14 cellular contexts compared by ENCODE assay signal in the genomic region with DNA sequence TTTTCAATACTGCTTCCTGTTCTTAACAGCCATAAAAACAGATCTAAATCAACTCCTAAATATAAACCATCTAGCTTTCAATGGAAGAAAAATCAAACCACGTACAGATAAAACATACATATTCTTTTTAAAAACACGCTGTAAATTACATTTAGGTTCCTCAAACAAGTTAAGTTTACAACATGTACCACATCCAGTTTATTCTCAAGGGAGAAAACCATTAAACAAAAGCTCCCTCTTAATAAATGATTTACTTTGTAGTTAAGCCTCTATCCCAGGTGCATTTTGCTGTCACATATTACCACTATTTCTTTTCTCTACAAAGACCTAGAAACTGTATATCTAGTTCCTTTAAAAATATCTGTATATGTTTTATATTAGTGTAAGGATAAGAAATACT. TPM values are rescaled to one million over a fixed set of nuclear protein-coding genes. Genes with fewer than 3 reads are reported as not detected.
DNase-seq lines count a peak whose midpoint lies in the region; ATAC-seq, FAIRE-seq and TF ChIP-seq lines count a peak whose summit lies in the region.
"Had no signal": no experiment of that assay in that cellular context is flagged by ENCODE, and none has a peak within 500 bp of the region (broad histone marks: within the 10 kb centered on the region; RNA-seq: fewer than 3 reads in every experiment).

No MANE protein-coding gene starts in this region.

- H3K4me2 ChIP-seq in A549: peak overlapping the region; percentile 90
- H3K4me2 ChIP-seq: KMS-11 had no signal

- TF ChIP-seq EP300 in A549 (IDR thresholded peaks at IDR 0.05): no peak

- peak overlapping the region in 1 of 2 experiments; percentile 19; a peak in 2 of 6 replicates for H3K27ac ChIP-seq in A549
- peak overlapping the region in 1 of 2 donors; percentile 50 for H3K27ac ChIP-seq in liver (ENCODE audit: low read depth in 1 of 2, low read length in 2 of 2)
- H3K27ac ChIP-seq in right cardiac atrium (ENCODE audit: low read length): no peak overlapping the region
- H3K27ac ChIP-seq: C4-2B, KMS-11, tibial artery had no signal

- 7% methylated on average over 2 of the region's 2 CpGs for WGBS in A549 (ENCODE audit: missing lambda C conversion rate)
- WGBS in liver: 6% methylated on average over 2 of the region's 2 CpGs
- WGBS in right cardiac atrium: 39% methylated on average over 2 of the region's 2 CpGs

- POLR2A ChIA-PET in A549 (lab: Yijun Ruan, JAX): no interaction called here
- POLR2A ChIA-PET in activated CD8-positive, alpha-beta T cell treated with anti-CD3 and anti-CD28 coated beads, Interleukin-2, amount 10 ng/mL, durations not matched to agents 7 days and 5 days (lab: Charles Lee): no interaction called here

- peaks cover 0 to 2% (median 0%) of the 10 kb centered on the region in 4 donors for H3K36me3 ChIP-seq in liver (ENCODE audit: control insufficient read depth in 4 of 4, insufficient read depth in 3 of 4, low read depth in 1 of 4, low read length in 3 of 4)
- H3K36me3 ChIP-seq: tibial artery had no signal

- H3K27me3 ChIP-seq in liver (ENCODE audit: control insufficient read depth in 4 of 4, insufficient read depth in 4 of 4, low read length in 3 of 4) (no peaks in the 10 kb centered on the region), right cardiac atrium (ENCODE audit: control insufficient read depth, insufficient read depth) (no peaks in the 10 kb centered on the region)
- H3K27me3 ChIP-seq: tibial artery had no signal

- TF ChIP-seq CTCF in A549 (IDR thresholded peaks at IDR 0.05): no peak
- TF ChIP-seq CTCF in liver (IDR thresholded peaks at IDR 0.05; ENCODE audit: low read depth, low read length, missing input control): no peak
- no peak for TF ChIP-seq CTCF in D721Med (IDR thresholded peaks at IDR 0.05; ENCODE audit: insufficient read depth, missing control alignments)

- H3K36me3 Mint-ChIP-seq in activated CD8-positive, alpha-beta T cell treated with anti-CD3 and anti-CD28 coated beads, Interleukin-2, amount 10 ng/mL, durations not matched to agents 7 days and 5 days (ENCODE audit: low read depth): peaks cover 7% of the 10 kb centered on the region

- H3K4me3 ChIP-seq in A549 (peak overlapping the region; percentile 89; the same call in 1 of the 3 replicates), GM08714 (ENCODE audit: low read length) (peak overlapping the region; percentile 20; the same call in 1 of the 2 replicates), liver (ENCODE audit: low read depth in 1 of 3, low read length in 3 of 3) (peak overlapping the region in 2 of 3 donors; percentile 32 to 44), right cardiac atrium (ENCODE audit: low read length) (no peak overlapping the region)
- H3K4me3 ChIP-seq: tibial artery had no signal

- peak overlapping the region; percentile 47 to 78 for H3K9ac ChIP-seq in liver (ENCODE audit: low read depth in 1 of 2, low read length in 2 of 2)
- H3K9ac ChIP-seq: KMS-11 had no signal

- TF ChIP-seq POLR2A in A549 (IDR thresholded peaks at IDR 0.05; ENCODE audit: low read length): no peak

- TF ChIP-seq RAD21 in A549 (conservative IDR thresholded peaks at IDR 0.05 in 1 of 2, IDR thresholded peaks at IDR 0.05 in 1 of 2): no peak
- no peak for TF ChIP-seq RAD21 in liver (IDR thresholded peaks at IDR 0.05)

- DNase-seq in A549 (ENCODE audit: low read depth in 1 of 2, low spot score in 1 of 2) (no peak), GM03348 (ENCODE audit: low spot score) (no peak), D721Med (ENCODE audit: insufficient read length, low spot score) (no peak), NCI-H1048 (lab: John Stamatoyannopoulos, UW) (no peak), right cardiac atrium (no peak)
- DNase-seq in activated CD8-positive, alpha-beta T cell treated with anti-CD3 and anti-CD28 coated beads, Interleukin-2, amount 10 ng/mL, durations not matched to agents 7 days and 5 days: no peak
- DNase-seq: activated naive CD4-positive, alpha-beta T cell treated with anti-CD3 and anti-CD28 coated beads, Interleukin-2, amount 10 ng/mL, durations not matched to agents 7 days and 5 days; glutamatergic neuron; NCI-H2227 treated with DMSO at 0.1 percent for 48 hours; tibial artery had no signal

- H3K9me3 Mint-ChIP-seq in activated CD8-positive, alpha-beta T cell treated with anti-CD3 and anti-CD28 coated beads, Interleukin-2, amount 10 ng/mL, durations not matched to agents 7 days and 5 days (ENCODE audit: insufficient read depth): no peaks in the 10 kb centered on the region
- H3K9me3 Mint-ChIP-seq: activated naive CD4-positive, alpha-beta T cell treated with anti-CD3 and anti-CD28 coated beads, Interleukin-2, amount 10 ng/mL, durations not matched to agents 7 days and 5 days had no signal

- peak overlapping the region; percentile 4 for H3K4me3 Mint-ChIP-seq in activated CD8-positive, alpha-beta T cell treated with anti-CD3 and anti-CD28 coated beads, Interleukin-2, amount 10 ng/mL, durations not matched to agents 7 days and 5 days

- H3K27ac Mint-ChIP-seq in activated CD8-positive, alpha-beta T cell treated with anti-CD3 and anti-CD28 coated beads, Interleukin-2, amount 10 ng/mL, durations not matched to agents 7 days and 5 days: no peak overlapping the region
- H3K27ac Mint-ChIP-seq: activated naive CD4-positive, alpha-beta T cell treated with anti-CD3 and anti-CD28 coated beads, Interleukin-2, amount 10 ng/mL, durations not matched to agents 7 days and 5 days had no signal

- H3K27me3 Mint-ChIP-seq in activated CD8-positive, alpha-beta T cell treated with anti-CD3 and anti-CD28 coated beads, Interleukin-2, amount 10 ng/mL, durations not matched to agents 7 days and 5 days (ENCODE audit: low read depth): no peaks in the 10 kb centered on the region

- ATAC-seq in A549: no peak
- ATAC-seq in activated CD8-positive, alpha-beta T cell treated with anti-CD3 and anti-CD28 coated beads, Interleukin-2, amount 10 ng/mL, durations not matched to agents 7 days and 5 days: no peak
- no peak for ATAC-seq in right cardiac atrium

- H3K9me3 ChIP-seq in A549 (no peaks in the 10 kb centered on the region), liver (ENCODE audit: control insufficient read depth in 4 of 4, low read length in 3 of 4) (no peaks in the 10 kb centered on the region), right cardiac atrium (ENCODE audit: control insufficient read depth, low read length) (no peaks in the 10 kb centered on the region)
- H3K9me3 ChIP-seq: tibial artery had no signal

- H3K4me1 ChIP-seq in A549 (peaks cover 55% of the 10 kb centered on the region), liver (ENCODE audit: control insufficient read depth in 4 of 4, insufficient read depth in 4 of 4, low read length in 3 of 4) (peaks cover 6 to 35% (median 32%) of the 10 kb centered on the region in 4 donors), right cardiac atrium (ENCODE audit: control insufficient read depth, insufficient read depth, low read length) (no peaks in the 10 kb centered on the region)

- FAIRE-seq in A549 (lab: Jason Lieb, UNC) (no peak), D721Med (lab: Jason Lieb, UNC) (no peak)

- intact Hi-C loops in right cardiac atrium (cut with DNase I): no loop called here

- CTCF ChIA-PET in A549 (lab: Yijun Ruan, JAX): interaction anchor here (0.5 to 1.2 kb wide), 3 partner anchors 17 to 97 kb away, joined by 3 to 4 read pairs (median 4); no protein-coding TSS in a partner anchor
- CTCF ChIA-PET in activated CD8-positive, alpha-beta T cell treated with anti-CD3 and anti-CD28 coated beads, Interleukin-2, amount 10 ng/mL, durations not matched to agents 7 days and 5 days (lab: Charles Lee): interaction anchor here (1.0 to 6.2 kb wide), 4 partner anchors 8 to 282 kb away, joined by 3 to 28 read pairs (median 6); no protein-coding TSS in a partner anchor

- peaks cover 42% of the 10 kb centered on the region for H3K4me1 Mint-ChIP-seq in activated CD8-positive, alpha-beta T cell treated with anti-CD3 and anti-CD28 coated beads, Interleukin-2, amount 10 ng/mL, durations not matched to agents 7 days and 5 days (ENCODE audit: low read depth)

TF ChIP-seq in A549, 52 proteins besides CTCF, POLR2A, EP300 and RAD21:
- TF ChIP-seq EHMT2 (IDR thresholded peaks at IDR 0.05; ENCODE audit: low read depth): no peak
- no peak for TF ChIP-seq ZSCAN20 (CRISPR knock-in tag; IDR thresholded peaks at IDR 0.05)
- no peak for TF ChIP-seq MAFK (IDR thresholded peaks at IDR 0.05; ENCODE audit: partially characterized antibody)

TF ChIP-seq in liver, 16 proteins besides CTCF, POLR2A, EP300 and RAD21 (continues in another document):
- TF ChIP-seq HNF4G (IDR thresholded peaks at IDR 0.05): no peak

RNA-seq across cellular contexts. Expression of gene NUMB, which starts 3.1 kb away (rescaled TPM):
- 134 and 151 TPM in 2 replicates for polyA plus RNA-seq in A549 (2011; rRNA removed)
- polyA plus RNA-seq in A549 (2012; cell fraction: cytosol; rRNA removed): 53.2 and 62.9 TPM in 2 replicates
- polyA plus RNA-seq in A549 (2012; cell fraction: nucleus; rRNA removed): 91.2 and 105 TPM in 2 replicates
- 34.6 to 41.2 TPM (median 40.8 TPM) in 3 replicates for polyA plus RNA-seq in A549 (2017; fragmentation: RNase III; extraction: RNeasy Plus Mini Kit Qiagen cat#74134 plus additional on column Dnase treatment)
- 164 and 177 TPM in 2 replicates for polyA minus RNA-seq in A549 (2011; rRNA and poly(A)+ RNA removed)
- 10 to 100 TPM; 37.7 to 40.2 TPM for total RNA-seq in activated CD8-positive, alpha-beta T cell treated with anti-CD3 and anti-CD28 coated beads, Interleukin-2, amount 10 ng/mL, durations not matched to agents 7 days and 5 days
- 10 to 100 TPM; 21.2 to 45.8 TPM for total RNA-seq in liver
- 10 to 100 TPM; 23.2 to 28.9 TPM for polyA plus RNA-seq in liver
- 10 to 100 TPM; 40.8 to 50.0 (median 43.5) TPM for total RNA-seq in right cardiac atrium
- 21.1 TPM for polyA plus RNA-seq in right cardiac atrium

RNA-seq across cellular contexts. Expression of gene RIOX1, which starts 35.4 kb away (rescaled TPM):
- polyA plus RNA-seq in A549 (2011; rRNA removed) (11.4 and 11.9 TPM in 2 replicates), A549 (2017; fragmentation: RNase III; extraction: RNeasy Plus Mini Kit Qiagen cat#74134 plus additional on column Dnase treatment) (16.5 to 17.5 TPM (median 17.1 TPM) in 3 replicates), liver (1 to 10 TPM; 3.0 to 5.8 TPM), right cardiac atrium (7.3 TPM)
- 16.2 and 22.3 TPM in 2 replicates for polyA plus RNA-seq in A549 (2012; cell fraction: cytosol; rRNA removed)
- polyA plus RNA-seq in A549 (2012; cell fraction: nucleus; rRNA removed): 18.7 and 24.0 TPM in 2 replicates
- polyA minus RNA-seq in A549 (2011; rRNA and poly(A)+ RNA removed): 20.1 and 21.5 TPM in 2 replicates
- 10 to 100 TPM; 22.2 to 22.8 TPM for total RNA-seq in activated CD8-positive, alpha-beta T cell treated with anti-CD3 and anti-CD28 coated beads, Interleukin-2, amount 10 ng/mL, durations not matched to agents 7 days and 5 days
- total RNA-seq in liver (10 to 100 TPM in 1 of 2 donors, 1 to 10 TPM in 1; 7.4 to 11.0 TPM), right cardiac atrium (10 to 100 TPM in 3 of 4 donors, 1 to 10 TPM in 1; 9.2 to 14.4 (median 11.6) TPM)
